1 cellular context compared by ENCODE assay signal in genomic region chr9:33263936-33264472, GRCh38.
A peak's percentile ranks its signal among the peaks of the same experiment; 100 is the strongest.
TF ChIP-seq lines count a peak whose summit lies in the region.

No MANE protein-coding gene starts in this region.

TF ChIP-seq in HepG2, 621 proteins besides CTCF, POLR2A, EP300 and RAD21 (continued from another document and continues in another):
- TF ChIP-seq ZNF646 (CRISPR knock-in tag; IDR thresholded peaks at IDR 0.05) (0 out of 2 replicates have a peak, but pooled peaks have one; percentile 40), HIVEP1 (CRISPR knock-in tag; IDR thresholded peaks at IDR 0.05) (peak; percentile 51; the same call in 1 of the 2 replicates), NFAT5 (CRISPR knock-in tag; IDR thresholded peaks at IDR 0.05) (no peak), PCBP1 (IDR thresholded peaks at IDR 0.05; ENCODE audit: borderline replicate concordance, low read depth, low read length) (no peak), ZNF33B (CRISPR knock-in tag; IDR thresholded peaks at IDR 0.05) (no peak), DZIP1 (CRISPR knock-in tag; IDR thresholded peaks at IDR 0.05) (peak; percentile 69; the same call in 1 of the 2 replicates), NFIB (CRISPR knock-in tag; IDR thresholded peaks at IDR 0.05; ENCODE audit: borderline replicate concordance) (no peak), ZNF451 (CRISPR knock-in tag; IDR thresholded peaks at IDR 0.05) (0 out of 2 replicates have a peak, but pooled peaks have one; percentile 13), NAIF1 (CRISPR knock-in tag; IDR thresholded peaks at IDR 0.05; ENCODE audit: borderline replicate concordance) (0 out of 2 replicates have a peak, but pooled peaks have one; percentile 56), ZFP82 (CRISPR knock-in tag; IDR thresholded peaks at IDR 0.05; ENCODE audit: borderline replicate concordance) (0 out of 2 replicates have a peak, but pooled peaks have one; percentile 7), FOXC1 (CRISPR knock-in tag; IDR thresholded peaks at IDR 0.05; ENCODE audit: borderline replicate concordance) (peak; percentile 35; the same call in 1 of the 2 replicates), PHF8 (CRISPR knock-in tag; IDR thresholded peaks at IDR 0.05) (peak; percentile 57; the same call in 1 of the 2 replicates), ZBTB7B (CRISPR knock-in tag; IDR thresholded peaks at IDR 0.05) (0 out of 2 replicates have a peak, but pooled peaks have one; percentile 6), KLF12 (CRISPR knock-in tag; IDR thresholded peaks at IDR 0.05; ENCODE audit: borderline replicate concordance) (0 out of 2 replicates have a peak, but pooled peaks have one; percentile 55), KLF16 (CRISPR knock-in tag; IDR thresholded peaks at IDR 0.05) (0 out of 4 replicates have a peak, but pooled peaks of 1 of the 2 experiments have one; percentile 42)
- TF ChIP-seq, protein P1, sequence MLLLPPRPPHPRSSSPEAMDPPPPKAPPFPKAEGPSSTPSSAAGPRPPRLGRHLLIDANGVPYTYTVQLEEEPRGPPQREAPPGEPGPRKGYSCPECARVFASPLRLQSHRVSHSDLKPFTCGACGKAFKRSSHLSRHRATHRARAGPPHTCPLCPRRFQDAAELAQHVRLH (CRISPR knock-in tag; IDR thresholded peaks at IDR 0.05; ENCODE audit: borderline replicate concordance, low read depth): peak; percentile 11; the same call in 1 of the 2 replicates
- TF ChIP-seq, protein P2, sequence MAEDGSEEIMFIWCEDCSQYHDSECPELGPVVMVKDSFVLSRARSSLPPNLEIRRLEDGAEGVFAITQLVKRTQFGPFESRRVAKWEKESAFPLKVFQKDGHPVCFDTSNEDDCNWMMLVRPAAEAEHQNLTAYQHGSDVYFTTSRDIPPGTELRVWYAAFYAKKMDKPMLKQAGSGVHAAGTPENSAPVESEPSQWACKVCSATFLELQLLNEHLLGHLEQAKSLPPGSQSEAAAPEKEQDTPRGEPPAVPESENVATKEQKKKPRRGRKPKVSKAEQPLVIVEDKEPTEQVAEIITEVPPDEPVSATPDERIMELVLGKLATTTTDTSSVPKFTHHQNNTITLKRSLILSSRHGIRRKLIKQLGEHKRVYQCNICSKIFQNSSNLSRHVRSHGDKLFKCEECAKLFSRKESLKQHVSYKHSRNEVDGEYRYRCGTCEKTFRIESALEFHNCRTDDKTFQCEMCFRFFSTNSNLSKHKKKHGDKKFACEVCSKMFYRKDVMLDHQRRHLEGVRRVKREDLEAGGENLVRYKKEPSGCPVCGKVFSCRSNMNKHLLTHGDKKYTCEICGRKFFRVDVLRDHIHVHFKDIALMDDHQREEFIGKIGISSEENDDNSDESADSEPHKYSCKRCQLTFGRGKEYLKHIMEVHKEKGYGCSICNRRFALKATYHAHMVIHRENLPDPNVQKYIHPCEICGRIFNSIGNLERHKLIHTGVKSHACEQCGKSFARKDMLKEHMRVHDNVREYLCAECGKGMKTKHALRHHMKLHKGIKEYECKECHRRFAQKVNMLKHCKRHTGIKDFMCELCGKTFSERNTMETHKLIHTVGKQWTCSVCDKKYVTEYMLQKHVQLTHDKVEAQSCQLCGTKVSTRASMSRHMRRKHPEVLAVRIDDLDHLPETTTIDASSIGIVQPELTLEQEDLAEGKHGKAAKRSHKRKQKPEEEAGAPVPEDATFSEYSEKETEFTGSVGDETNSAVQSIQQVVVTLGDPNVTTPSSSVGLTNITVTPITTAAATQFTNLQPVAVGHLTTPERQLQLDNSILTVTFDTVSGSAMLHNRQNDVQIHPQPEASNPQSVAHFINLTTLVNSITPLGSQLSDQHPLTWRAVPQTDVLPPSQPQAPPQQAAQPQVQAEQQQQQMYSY (CRISPR knock-in tag; IDR thresholded peaks at IDR 0.05): peak; percentile 88; the same call in 1 of the 2 replicates
- TF ChIP-seq, protein P3, sequence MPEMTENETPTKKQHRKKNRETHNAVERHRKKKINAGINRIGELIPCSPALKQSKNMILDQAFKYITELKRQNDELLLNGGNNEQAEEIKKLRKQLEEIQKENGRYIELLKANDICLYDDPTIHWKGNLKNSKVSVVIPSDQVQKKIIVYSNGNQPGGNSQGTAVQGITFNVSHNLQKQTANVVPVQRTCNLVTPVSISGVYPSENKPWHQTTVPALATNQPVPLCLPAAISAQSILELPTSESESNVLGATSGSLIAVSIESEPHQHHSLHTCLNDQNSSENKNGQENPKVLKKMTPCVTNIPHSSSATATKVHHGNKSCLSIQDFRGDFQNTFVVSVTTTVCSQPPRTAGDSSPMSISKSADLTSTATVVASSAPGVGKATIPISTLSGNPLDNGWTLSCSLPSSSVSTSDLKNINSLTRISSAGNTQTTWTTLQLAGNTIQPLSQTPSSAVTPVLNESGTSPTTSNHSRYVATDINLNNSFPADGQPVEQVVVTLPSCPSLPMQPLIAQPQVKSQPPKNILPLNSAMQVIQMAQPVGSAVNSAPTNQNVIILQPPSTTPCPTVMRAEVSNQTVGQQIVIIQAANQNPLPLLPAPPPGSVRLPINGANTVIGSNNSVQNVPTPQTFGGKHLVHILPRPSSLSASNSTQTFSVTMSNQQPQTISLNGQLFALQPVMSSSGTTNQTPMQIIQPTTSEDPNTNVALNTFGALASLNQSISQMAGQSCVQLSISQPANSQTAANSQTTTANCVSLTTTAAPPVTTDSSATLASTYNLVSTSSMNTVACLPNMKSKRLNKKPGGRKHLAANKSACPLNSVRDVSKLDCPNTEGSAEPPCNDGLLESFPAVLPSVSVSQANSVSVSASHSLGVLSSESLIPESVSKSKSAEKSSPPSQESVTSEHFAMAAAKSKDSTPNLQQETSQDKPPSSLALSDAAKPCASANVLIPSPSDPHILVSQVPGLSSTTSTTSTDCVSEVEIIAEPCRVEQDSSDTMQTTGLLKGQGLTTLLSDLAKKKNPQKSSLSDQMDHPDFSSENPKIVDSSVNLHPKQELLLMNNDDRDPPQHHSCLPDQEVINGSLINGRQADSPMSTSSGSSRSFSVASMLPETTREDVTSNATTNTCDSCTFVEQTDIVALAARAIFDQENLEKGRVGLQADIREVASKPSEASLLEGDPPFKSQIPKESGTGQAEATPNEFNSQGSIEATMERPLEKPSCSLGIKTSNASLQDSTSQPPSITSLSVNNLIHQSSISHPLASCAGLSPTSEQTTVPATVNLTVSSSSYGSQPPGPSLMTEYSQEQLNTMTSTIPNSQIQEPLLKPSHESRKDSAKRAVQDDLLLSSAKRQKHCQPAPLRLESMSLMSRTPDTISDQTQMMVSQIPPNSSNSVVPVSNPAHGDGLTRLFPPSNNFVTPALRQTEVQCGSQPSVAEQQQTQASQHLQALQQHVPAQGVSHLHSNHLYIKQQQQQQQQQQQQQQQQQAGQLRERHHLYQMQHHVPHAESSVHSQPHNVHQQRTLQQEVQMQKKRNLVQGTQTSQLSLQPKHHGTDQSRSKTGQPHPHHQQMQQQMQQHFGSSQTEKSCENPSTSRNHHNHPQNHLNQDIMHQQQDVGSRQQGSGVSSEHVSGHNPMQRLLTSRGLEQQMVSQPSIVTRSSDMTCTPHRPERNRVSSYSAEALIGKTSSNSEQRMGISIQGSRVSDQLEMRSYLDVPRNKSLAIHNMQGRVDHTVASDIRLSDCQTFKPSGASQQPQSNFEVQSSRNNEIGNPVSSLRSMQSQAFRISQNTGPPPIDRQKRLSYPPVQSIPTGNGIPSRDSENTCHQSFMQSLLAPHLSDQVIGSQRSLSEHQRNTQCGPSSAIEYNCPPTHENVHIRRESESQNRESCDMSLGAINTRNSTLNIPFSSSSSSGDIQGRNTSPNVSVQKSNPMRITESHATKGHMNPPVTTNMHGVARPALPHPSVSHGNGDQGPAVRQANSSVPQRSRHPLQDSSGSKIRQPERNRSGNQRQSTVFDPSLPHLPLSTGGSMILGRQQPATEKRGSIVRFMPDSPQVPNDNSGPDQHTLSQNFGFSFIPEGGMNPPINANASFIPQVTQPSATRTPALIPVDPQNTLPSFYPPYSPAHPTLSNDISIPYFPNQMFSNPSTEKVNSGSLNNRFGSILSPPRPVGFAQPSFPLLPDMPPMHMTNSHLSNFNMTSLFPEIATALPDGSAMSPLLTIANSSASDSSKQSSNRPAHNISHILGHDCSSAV (CRISPR knock-in tag; IDR thresholded peaks at IDR 0.05; ENCODE audit: borderline replicate concordance): no peak
